In the genomic region with DNA sequence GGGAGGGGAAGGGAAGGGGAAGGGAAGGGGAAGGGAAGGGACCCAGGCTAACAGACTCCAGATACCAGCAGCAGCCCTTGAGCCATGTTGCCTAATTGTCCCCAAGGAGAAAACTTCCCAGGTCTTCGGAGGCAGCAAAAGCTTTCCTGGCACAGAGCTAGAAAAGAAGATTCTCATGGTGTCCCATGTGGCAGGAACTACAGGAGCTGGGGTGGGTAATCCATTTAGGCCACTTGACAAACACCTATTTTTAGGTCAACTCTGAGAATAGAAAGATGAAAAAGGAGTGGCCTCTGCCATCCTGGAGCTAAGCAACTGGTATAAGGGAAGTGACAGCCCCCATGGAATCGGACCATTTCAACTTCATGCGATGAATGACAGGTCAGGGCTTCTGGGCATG, we compare ENCODE assay signal across 3 cellular contexts. TPM values are rescaled to one million over a fixed set of nuclear protein-coding genes. Genes with fewer than 3 reads are reported as not detected.
"Had no signal": no experiment of that assay in that cellular context is flagged by ENCODE, and none has a peak within 500 bp of the region (broad histone marks: within the 10 kb centered on the region; RNA-seq: fewer than 3 reads in every experiment).

No MANE protein-coding gene starts in this region.

RNA-seq across cellular contexts. Expression of a gene that starts 52.1 kb away (rescaled TPM):
- total RNA-seq: LHCN-M2, M059J, MCF 10A had no signal
